In the genomic region with DNA sequence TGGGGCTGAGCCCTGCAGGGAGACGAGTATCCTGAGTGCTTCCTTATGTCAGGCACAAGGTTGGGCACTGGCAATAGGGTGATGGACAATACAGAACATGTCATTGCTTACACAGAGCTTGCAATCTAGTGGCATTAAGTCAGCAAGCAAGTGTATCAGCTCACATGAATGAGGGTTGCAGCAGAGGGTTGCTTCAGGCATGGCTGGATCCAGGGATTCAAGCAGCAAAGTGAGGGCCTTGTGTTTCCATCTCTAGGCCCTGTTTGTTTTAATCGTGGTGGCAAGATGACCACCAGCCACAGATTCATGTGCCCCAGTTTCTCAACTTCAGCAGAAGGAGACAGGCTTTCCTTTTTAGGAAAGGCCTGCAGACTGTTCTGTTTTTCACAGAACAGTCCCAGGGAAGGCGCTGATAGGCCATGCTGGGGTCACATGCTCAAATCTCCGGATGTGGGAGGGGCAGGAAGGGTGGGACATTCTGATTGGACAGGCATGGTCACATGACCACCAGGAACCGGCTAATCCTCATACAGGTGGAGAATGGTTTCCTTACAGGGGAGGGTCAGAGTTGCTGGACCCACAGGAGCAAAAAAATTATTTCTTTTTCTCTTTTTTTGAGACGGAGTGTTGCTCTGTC, we compare ENCODE assay signal across 1 cellular context.
TF ChIP-seq lines count a peak whose summit lies in the region.

No MANE protein-coding gene starts in this region.

TF ChIP-seq in GM23338, 12 proteins besides CTCF, POLR2A, EP300 and RAD21 (continued from another document):
- TF ChIP-seq REST (IDR thresholded peaks at IDR 0.05; ENCODE audit: unreplicated experiment) (no peak), POLR2AphosphoS5 (IDR thresholded peaks at IDR 0.05; ENCODE audit: low read depth) (no peak), EZH2phosphoT487 (IDR thresholded peaks at IDR 0.05; ENCODE audit: unreplicated experiment) (no peak), CREB1 (CRISPR knock-in tag; IDR thresholded peaks at IDR 0.05; ENCODE audit: low read depth) (no peak), NANOG (IDR thresholded peaks at IDR 0.05; ENCODE audit: borderline replicate concordance) (no peak), ZNF462 (CRISPR knock-in tag; IDR thresholded peaks at IDR 0.05) (no peak), ETS1 (IDR thresholded peaks at IDR 0.05) (no peak), JUNB (IDR thresholded peaks at IDR 0.05; ENCODE audit: unreplicated experiment) (no peak), STAT1 (IDR thresholded peaks at IDR 0.05; ENCODE audit: unreplicated experiment) (no peak), ZNF331 (CRISPR knock-in tag; IDR thresholded peaks at IDR 0.05; ENCODE audit: low read depth) (no peak)
